Comparison of ENCODE assay signal across 15 cellular contexts in genomic region chr13:98285317-98285716, GRCh38.
DNase-seq lines count a peak whose midpoint lies in the region; ATAC-seq and TF ChIP-seq lines count a peak whose summit lies in the region.
"Had no signal": no experiment of that assay in that cellular context is flagged by ENCODE, and none has a peak within 500 bp of the region (broad histone marks: within the 10 kb centered on the region; RNA-seq: fewer than 3 reads in every experiment).

No MANE protein-coding gene starts in this region.

- TF ChIP-seq CTCF in smooth muscle cell (IDR thresholded peaks at IDR 0.05; ENCODE audit: borderline replicate concordance, insufficient read depth, poor library complexity, severe bottlenecking) = no peak

- no peak overlapping the region for H3K4me3 ChIP-seq in smooth muscle cell
- no peak overlapping the region for H3K4me3 ChIP-seq in MG63
- H3K4me3 ChIP-seq: upper lobe of left lung had no signal

- H4K20me1 ChIP-seq in smooth muscle cell (ENCODE audit: low read depth) = peaks cover 16% of the 10 kb centered on the region

- no peaks in the 10 kb centered on the region for H3K36me3 ChIP-seq in smooth muscle cell (ENCODE audit: low read depth)
- no peaks in the 10 kb centered on the region for H3K36me3 ChIP-seq in MG63
- H3K36me3 ChIP-seq: neutrophil, upper lobe of left lung had no signal

- H3K27ac ChIP-seq in smooth muscle cell (ENCODE audit: low read depth) = peak overlapping the region; percentile 80
- H3K27ac ChIP-seq: neutrophil, upper lobe of left lung had no signal

- H3K4me1 ChIP-seq in smooth muscle cell (ENCODE audit: low read depth) = peaks cover 40% of the 10 kb centered on the region
- H3K4me1 ChIP-seq: Caco-2 had no signal

- no peaks in the 10 kb centered on the region for H3K27me3 ChIP-seq in smooth muscle cell (ENCODE audit: low read depth)
- H3K27me3 ChIP-seq in MG63 = no peaks in the 10 kb centered on the region
- H3K27me3 ChIP-seq: neutrophil, upper lobe of left lung had no signal

- peak overlapping the region; percentile 42 for H3K4me2 ChIP-seq in smooth muscle cell

- H3F3A ChIP-seq in smooth muscle cell (ENCODE audit: low read depth) = peaks cover 8% of the 10 kb centered on the region

- peak overlapping the region; percentile 38 for H3K9ac ChIP-seq in smooth muscle cell (ENCODE audit: low read depth)

- ATAC-seq in GM21515 (IDR thresholded peaks at IDR 0.05; ENCODE audit: unreplicated experiment) (no peak), GM19455 (IDR thresholded peaks at IDR 0.05; ENCODE audit: unreplicated experiment) (no peak)
- ATAC-seq: activated CD8-positive, alpha-beta T cell treated with anti-CD3 and anti-CD28 coated beads for 36 hours; left ventricle myocardium superior; Panc1 had no signal

- WGBS in smooth muscle cell (ENCODE audit: low lambda C conversion rate) = 47% methylated on average over 4 of the region's 4 CpGs

- no peaks in the 10 kb centered on the region for H3K9me3 ChIP-seq in smooth muscle cell (replicated peaks; ENCODE audit: low read depth)
- H3K9me3 ChIP-seq in MG63 = no peaks in the 10 kb centered on the region
- H3K9me3 ChIP-seq: Caco-2, neutrophil, upper lobe of left lung had no signal

- DNase-seq in NCI-H1694 treated with DMSO at 0.1 percent for 48 hours (lab: John Stamatoyannopoulos, UW) = peak; percentile 11
- no peak for DNase-seq in NCI-H1694 (lab: John Stamatoyannopoulos, UW)
- peak; percentile 25 for DNase-seq in NCI-H2196 (lab: John Stamatoyannopoulos, UW; ENCODE audit: unreplicated experiment)
- peak; percentile 37 for DNase-seq in amniotic epithelial cell (ENCODE audit: low read depth)
- no peak for DNase-seq in smooth muscle cell (lab: John Stamatoyannopoulos, UW; ENCODE audit: unreplicated experiment)
- no peak for DNase-seq in MG63
- DNase-seq: activated CD8-positive, alpha-beta T cell treated with anti-CD3 and anti-CD28 coated beads for 36 hours; activated naive CD4-positive, alpha-beta T cell treated with Interleukin-2 at 50 U/mL for 16 hours; Caco-2; left ventricle myocardium superior; upper lobe of left lung had no signal

- peaks cover 81% of the 10 kb centered on the region for H3K79me2 ChIP-seq in smooth muscle cell (ENCODE audit: low read depth)

- no peak overlapping the region for H2AFZ ChIP-seq in smooth muscle cell (ENCODE audit: low read depth)

Comparison
In these comparisons a context has a peak if more than half of its experiments do, and no peak if none do; other contexts are left out.
1. DNase-seq: peak in NCI-H1694 treated with DMSO at 0.1 percent for 48 hours (single experiment), NCI-H2196 (single experiment) and amniotic epithelial cell (single experiment); none in NCI-H1694 (single experiment), smooth muscle cell (single experiment) and MG63 (single experiment).